Comparison of ENCODE assay signal across 14 cellular contexts in genomic region chr7:35658602-35659201, GRCh38.
DNase-seq lines count a peak whose midpoint lies in the region; ATAC-seq and FAIRE-seq lines count a peak whose summit lies in the region.
"Had no signal": no experiment of that assay in that cellular context is flagged by ENCODE, and none has a peak within 500 bp of the region (broad histone marks: within the 10 kb centered on the region; RNA-seq: fewer than 3 reads in every experiment).

No MANE protein-coding gene starts in this region.

- H3K27me3 Mint-ChIP-seq in stimulated activated naive CD8-positive, alpha-beta T cell treated with anti-CD3 and anti-CD28 coated beads, Interleukin-15, Interleukin-2, amounts not matched to agents 100 ng/mL and 50 ng/mL, for 24 hours, result no peaks in the 10 kb centered on the region

- H3K9me3 Mint-ChIP-seq in stimulated activated naive CD8-positive, alpha-beta T cell treated with anti-CD3 and anti-CD28 coated beads, Interleukin-15, Interleukin-2, amounts not matched to agents 100 ng/mL and 50 ng/mL, for 24 hours, result no peaks in the 10 kb centered on the region

- peaks cover 40% of the 10 kb centered on the region for H3K4me1 Mint-ChIP-seq in stimulated activated naive CD8-positive, alpha-beta T cell treated with anti-CD3 and anti-CD28 coated beads, Interleukin-15, Interleukin-2, amounts not matched to agents 100 ng/mL and 50 ng/mL, for 24 hours (ENCODE audit: low read depth)

- H3K27ac Mint-ChIP-seq in stimulated activated naive CD8-positive, alpha-beta T cell treated with anti-CD3 and anti-CD28 coated beads, Interleukin-15, Interleukin-2, amounts not matched to agents 100 ng/mL and 50 ng/mL, for 24 hours, result peak overlapping the region; percentile 47
- H3K27ac Mint-ChIP-seq: activated naive CD4-positive, alpha-beta T cell treated with anti-CD3 and anti-CD28 coated beads, Interleukin-2, amount 50 U/mL, for 72 hours had no signal

- no peak for ATAC-seq in stimulated activated naive CD8-positive, alpha-beta T cell treated with anti-CD3 and anti-CD28 coated beads, Interleukin-15, Interleukin-2, amounts not matched to agents 100 U/mL and 50 U/mL, for 24 hours
- ATAC-seq in HG02981 (IDR thresholded peaks at IDR 0.05; ENCODE audit: unreplicated experiment) (peak; percentile 65), HG03520 (IDR thresholded peaks at IDR 0.05; ENCODE audit: unreplicated experiment) (no peak), HG03280 (IDR thresholded peaks at IDR 0.05; ENCODE audit: unreplicated experiment) (no peak)
- ATAC-seq: SK-N-SH treated with all-trans-retinoic acid at 6 μM for 48 hours had no signal

- H3K36me3 Mint-ChIP-seq in stimulated activated naive CD8-positive, alpha-beta T cell treated with anti-CD3 and anti-CD28 coated beads, Interleukin-15, Interleukin-2, amounts not matched to agents 100 ng/mL and 50 ng/mL, for 24 hours (ENCODE audit: low read depth), result peaks cover 59% of the 10 kb centered on the region

- no peak overlapping the region for H3K4me3 Mint-ChIP-seq in stimulated activated naive CD8-positive, alpha-beta T cell treated with anti-CD3 and anti-CD28 coated beads, Interleukin-15, Interleukin-2, amounts not matched to agents 100 ng/mL and 50 ng/mL, for 24 hours

- no peak for DNase-seq in stimulated activated naive CD8-positive, alpha-beta T cell treated with anti-CD3 and anti-CD28 coated beads, Interleukin-15, Interleukin-2, amounts not matched to agents 100 U/mL and 50 U/mL, for 24 hours
- no peak for DNase-seq in DMS79 treated with DMSO at 0.1 percent for 48 hours (lab: John Stamatoyannopoulos, UW)
- DNase-seq in activated CD8-positive, alpha-beta memory T cell treated with anti-CD3 and anti-CD28 coated beads, Interleukin-2, amount 50 U/mL, for 48 hours, result no peak
- DNase-seq: foreskin melanocyte, NCI-H1105, NCI-H2227 treated with DMSO at 0.1 percent for 48 hours, OCI-M1 had no signal

- peak; percentile 26 for FAIRE-seq in endometrium (lab: Jason Lieb, UNC)
